Comparison of ENCODE assay signal across 1 cellular context in the genomic region with DNA sequence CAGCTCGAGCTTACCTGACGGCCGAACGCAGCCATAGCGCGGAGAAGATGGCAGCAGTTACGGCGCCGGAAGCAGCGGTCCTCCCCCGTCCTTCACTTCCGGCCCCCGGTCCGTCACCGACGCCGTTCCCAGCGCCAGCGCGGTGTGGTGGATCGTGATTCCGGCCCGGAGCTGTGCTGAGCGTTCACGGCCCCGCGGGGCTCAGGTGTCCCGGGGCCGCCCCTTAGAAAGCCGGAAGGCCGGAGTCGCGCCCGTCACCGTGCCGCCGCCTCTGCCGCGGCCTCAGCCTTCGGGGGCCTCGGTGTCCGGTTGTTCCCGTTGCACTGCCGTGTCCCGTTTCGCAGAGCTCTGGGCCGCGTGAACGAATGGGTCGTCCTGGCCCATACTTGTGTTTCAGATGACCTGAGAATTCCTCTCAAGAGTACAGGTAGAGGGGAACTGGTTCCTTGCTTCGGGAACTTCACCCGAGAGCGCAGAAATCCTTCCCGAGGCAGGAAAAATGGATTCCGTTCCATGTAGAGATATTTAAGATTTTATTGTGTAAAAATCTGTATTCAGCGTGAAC.
TF ChIP-seq lines count a peak whose summit lies in the region.

A gene with protein sequence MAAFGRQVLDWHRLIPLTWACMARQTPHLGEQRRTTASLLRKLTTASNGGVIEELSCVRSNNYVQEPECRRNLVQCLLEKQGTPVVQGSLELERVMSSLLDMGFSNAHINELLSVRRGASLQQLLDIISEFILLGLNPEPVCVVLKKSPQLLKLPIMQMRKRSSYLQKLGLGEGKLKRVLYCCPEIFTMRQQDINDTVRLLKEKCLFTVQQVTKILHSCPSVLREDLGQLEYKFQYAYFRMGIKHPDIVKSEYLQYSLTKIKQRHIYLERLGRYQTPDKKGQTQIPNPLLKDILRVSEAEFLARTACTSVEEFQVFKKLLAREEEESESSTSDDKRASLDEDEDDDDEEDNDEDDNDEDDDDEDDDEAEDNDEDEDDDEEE (minus strand): TSS at position 49 of the 565 bp plus-strand sequence. CDS start 14 bp downstream, at position 35.

TF ChIP-seq in HEK293, 187 proteins besides CTCF, POLR2A, EP300 and RAD21 (continued from another document and continues in another):
- TF ChIP-seq, protein P1, sequence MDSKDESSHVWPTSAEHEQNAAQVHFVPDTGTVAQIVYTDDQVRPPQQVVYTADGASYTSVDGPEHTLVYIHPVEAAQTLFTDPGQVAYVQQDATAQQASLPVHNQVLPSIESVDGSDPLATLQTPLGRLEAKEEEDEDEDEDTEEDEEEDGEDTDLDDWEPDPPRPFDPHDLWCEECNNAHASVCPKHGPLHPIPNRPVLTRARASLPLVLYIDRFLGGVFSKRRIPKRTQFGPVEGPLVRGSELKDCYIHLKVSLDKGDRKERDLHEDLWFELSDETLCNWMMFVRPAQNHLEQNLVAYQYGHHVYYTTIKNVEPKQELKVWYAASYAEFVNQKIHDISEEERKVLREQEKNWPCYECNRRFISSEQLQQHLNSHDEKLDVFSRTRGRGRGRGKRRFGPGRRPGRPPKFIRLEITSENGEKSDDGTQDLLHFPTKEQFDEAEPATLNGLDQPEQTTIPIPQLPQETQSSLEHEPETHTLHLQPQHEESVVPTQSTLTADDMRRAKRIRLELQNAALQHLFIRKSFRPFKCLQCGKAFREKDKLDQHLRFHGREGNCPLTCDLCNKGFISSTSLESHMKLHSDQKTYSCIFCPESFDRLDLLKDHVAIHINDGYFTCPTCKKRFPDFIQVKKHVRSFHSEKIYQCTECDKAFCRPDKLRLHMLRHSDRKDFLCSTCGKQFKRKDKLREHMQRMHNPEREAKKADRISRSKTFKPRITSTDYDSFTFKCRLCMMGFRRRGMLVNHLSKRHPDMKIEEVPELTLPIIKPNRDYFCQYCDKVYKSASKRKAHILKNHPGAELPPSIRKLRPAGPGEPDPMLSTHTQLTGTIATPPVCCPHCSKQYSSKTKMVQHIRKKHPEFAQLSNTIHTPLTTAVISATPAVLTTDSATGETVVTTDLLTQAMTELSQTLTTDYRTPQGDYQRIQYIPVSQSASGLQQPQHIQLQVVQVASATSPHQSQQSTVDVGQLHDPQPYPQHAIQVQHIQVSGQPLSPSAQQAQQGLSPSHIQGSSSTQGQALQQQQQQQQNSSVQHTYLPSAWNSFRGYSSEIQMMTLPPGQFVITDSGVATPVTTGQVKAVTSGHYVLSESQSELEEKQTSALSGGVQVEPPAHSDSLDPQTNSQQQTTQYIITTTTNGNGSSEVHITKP (tag by site-specific recombination; IDR thresholded peaks at IDR 0.05) = peak; percentile 68
- TF ChIP-seq ZNF501 (tag by site-specific recombination; IDR thresholded peaks at IDR 0.05) = peak; percentile 97
- TF ChIP-seq, protein P2, sequence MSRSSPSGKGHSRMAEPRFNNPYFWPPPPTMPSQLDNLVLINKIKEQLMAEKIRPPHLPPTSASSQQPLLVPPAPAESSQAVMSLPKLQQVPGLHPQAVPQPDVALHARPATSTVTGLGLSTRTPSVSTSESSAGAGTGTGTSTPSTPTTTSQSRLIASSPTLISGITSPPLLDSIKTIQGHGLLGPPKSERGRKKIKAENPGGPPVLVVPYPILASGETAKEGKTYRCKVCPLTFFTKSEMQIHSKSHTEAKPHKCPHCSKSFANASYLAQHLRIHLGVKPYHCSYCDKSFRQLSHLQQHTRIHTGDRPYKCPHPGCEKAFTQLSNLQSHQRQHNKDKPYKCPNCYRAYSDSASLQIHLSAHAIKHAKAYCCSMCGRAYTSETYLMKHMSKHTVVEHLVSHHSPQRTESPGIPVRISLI (tag by site-specific recombination; IDR thresholded peaks at IDR 0.05) = 0 out of 2 replicates have a peak, but pooled peaks have one; percentile 61
- no peak for TF ChIP-seq ZNF274 (IDR thresholded peaks at IDR 0.05; ENCODE audit: low read length)
- TF ChIP-seq ZNF274 (tag by site-specific recombination; IDR thresholded peaks at IDR 0.05; ENCODE audit: borderline replicate concordance) = no peak
- TF ChIP-seq BCL11A (tag by site-specific recombination; IDR thresholded peaks at IDR 0.05; ENCODE audit: low read depth) = no peak
- TF ChIP-seq, protein P3, sequence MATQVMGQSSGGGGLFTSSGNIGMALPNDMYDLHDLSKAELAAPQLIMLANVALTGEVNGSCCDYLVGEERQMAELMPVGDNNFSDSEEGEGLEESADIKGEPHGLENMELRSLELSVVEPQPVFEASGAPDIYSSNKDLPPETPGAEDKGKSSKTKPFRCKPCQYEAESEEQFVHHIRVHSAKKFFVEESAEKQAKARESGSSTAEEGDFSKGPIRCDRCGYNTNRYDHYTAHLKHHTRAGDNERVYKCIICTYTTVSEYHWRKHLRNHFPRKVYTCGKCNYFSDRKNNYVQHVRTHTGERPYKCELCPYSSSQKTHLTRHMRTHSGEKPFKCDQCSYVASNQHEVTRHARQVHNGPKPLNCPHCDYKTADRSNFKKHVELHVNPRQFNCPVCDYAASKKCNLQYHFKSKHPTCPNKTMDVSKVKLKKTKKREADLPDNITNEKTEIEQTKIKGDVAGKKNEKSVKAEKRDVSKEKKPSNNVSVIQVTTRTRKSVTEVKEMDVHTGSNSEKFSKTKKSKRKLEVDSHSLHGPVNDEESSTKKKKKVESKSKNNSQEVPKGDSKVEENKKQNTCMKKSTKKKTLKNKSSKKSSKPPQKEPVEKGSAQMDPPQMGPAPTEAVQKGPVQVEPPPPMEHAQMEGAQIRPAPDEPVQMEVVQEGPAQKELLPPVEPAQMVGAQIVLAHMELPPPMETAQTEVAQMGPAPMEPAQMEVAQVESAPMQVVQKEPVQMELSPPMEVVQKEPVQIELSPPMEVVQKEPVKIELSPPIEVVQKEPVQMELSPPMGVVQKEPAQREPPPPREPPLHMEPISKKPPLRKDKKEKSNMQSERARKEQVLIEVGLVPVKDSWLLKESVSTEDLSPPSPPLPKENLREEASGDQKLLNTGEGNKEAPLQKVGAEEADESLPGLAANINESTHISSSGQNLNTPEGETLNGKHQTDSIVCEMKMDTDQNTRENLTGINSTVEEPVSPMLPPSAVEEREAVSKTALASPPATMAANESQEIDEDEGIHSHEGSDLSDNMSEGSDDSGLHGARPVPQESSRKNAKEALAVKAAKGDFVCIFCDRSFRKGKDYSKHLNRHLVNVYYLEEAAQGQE (tag by site-specific recombination; IDR thresholded peaks at IDR 0.05) = peak; percentile 49; the same call in 1 of the 2 replicates
- peak; percentile 100 for TF ChIP-seq GLI4 (tag by site-specific recombination; IDR thresholded peaks at IDR 0.05)
- peak; percentile 76 for TF ChIP-seq ZNF629 (tag by site-specific recombination; IDR thresholded peaks at IDR 0.05)
- TF ChIP-seq TRIM28 (IDR thresholded peaks at IDR 0.05; ENCODE audit: borderline replicate concordance, low read length) = peak; percentile 23; the same call in 1 of the 2 replicates
- TF ChIP-seq ZNF341 (tag by site-specific recombination; IDR thresholded peaks at IDR 0.05; ENCODE audit: low read depth) = peak; percentile 38; the same call in 1 of the 2 replicates
- 0 out of 2 replicates have a peak, but pooled peaks have one; percentile 43 for TF ChIP-seq MZF1 (tag by site-specific recombination; IDR thresholded peaks at IDR 0.05; ENCODE audit: borderline replicate concordance)
- peak; percentile 55 for TF ChIP-seq ZBTB21 (tag by site-specific recombination; IDR thresholded peaks at IDR 0.05)
- peak; percentile 96 for TF ChIP-seq ZEB2 (tag by site-specific recombination; IDR thresholded peaks at IDR 0.05)
- TF ChIP-seq ZNF354C (tag by site-specific recombination; IDR thresholded peaks at IDR 0.05; ENCODE audit: borderline replicate concordance, low read depth) = no peak
- no peak for TF ChIP-seq ZNF302 (tag by site-specific recombination; IDR thresholded peaks at IDR 0.05; ENCODE audit: low read depth)
- TF ChIP-seq, protein P4, sequence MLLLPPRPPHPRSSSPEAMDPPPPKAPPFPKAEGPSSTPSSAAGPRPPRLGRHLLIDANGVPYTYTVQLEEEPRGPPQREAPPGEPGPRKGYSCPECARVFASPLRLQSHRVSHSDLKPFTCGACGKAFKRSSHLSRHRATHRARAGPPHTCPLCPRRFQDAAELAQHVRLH (tag by site-specific recombination; IDR thresholded peaks at IDR 0.05) = peak; percentile 89
- peak; percentile 69 for TF ChIP-seq ZFP69B (tag by site-specific recombination; IDR thresholded peaks at IDR 0.05)
- TF ChIP-seq ZSCAN30 (tag by site-specific recombination; IDR thresholded peaks at IDR 0.05) = peak; percentile 94
- peak; percentile 82 for TF ChIP-seq ZNF10 (tag by site-specific recombination; IDR thresholded peaks at IDR 0.05)
- no peak for TF ChIP-seq ZNF830 (tag by site-specific recombination; IDR thresholded peaks at IDR 0.05; ENCODE audit: low read depth)
- no peak for TF ChIP-seq ZNF555 (tag by site-specific recombination; conservative IDR thresholded peaks at IDR 0.05)
- TF ChIP-seq, protein P5, sequence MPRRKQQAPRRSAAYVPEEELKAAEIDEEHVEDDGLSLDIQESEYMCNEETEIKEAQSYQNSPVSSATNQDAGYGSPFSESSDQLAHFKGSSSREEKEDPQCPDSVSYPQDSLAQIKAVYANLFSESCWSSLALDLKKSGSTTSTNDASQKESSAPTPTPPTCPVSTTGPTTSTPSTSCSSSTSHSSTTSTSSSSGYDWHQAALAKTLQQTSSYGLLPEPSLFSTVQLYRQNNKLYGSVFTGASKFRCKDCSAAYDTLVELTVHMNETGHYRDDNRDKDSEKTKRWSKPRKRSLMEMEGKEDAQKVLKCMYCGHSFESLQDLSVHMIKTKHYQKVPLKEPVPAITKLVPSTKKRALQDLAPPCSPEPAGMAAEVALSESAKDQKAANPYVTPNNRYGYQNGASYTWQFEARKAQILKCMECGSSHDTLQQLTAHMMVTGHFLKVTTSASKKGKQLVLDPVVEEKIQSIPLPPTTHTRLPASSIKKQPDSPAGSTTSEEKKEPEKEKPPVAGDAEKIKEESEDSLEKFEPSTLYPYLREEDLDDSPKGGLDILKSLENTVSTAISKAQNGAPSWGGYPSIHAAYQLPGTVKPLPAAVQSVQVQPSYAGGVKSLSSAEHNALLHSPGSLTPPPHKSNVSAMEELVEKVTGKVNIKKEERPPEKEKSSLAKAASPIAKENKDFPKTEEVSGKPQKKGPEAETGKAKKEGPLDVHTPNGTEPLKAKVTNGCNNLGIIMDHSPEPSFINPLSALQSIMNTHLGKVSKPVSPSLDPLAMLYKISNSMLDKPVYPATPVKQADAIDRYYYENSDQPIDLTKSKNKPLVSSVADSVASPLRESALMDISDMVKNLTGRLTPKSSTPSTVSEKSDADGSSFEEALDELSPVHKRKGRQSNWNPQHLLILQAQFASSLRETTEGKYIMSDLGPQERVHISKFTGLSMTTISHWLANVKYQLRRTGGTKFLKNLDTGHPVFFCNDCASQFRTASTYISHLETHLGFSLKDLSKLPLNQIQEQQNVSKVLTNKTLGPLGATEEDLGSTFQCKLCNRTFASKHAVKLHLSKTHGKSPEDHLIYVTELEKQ (tag by site-specific recombination; IDR thresholded peaks at IDR 0.05; ENCODE audit: borderline replicate concordance) = peak; percentile 29; the same call in 1 of the 2 replicates
- TF ChIP-seq ZNF837 (tag by site-specific recombination; IDR thresholded peaks at IDR 0.05) = no peak
- TF ChIP-seq, protein P6, sequence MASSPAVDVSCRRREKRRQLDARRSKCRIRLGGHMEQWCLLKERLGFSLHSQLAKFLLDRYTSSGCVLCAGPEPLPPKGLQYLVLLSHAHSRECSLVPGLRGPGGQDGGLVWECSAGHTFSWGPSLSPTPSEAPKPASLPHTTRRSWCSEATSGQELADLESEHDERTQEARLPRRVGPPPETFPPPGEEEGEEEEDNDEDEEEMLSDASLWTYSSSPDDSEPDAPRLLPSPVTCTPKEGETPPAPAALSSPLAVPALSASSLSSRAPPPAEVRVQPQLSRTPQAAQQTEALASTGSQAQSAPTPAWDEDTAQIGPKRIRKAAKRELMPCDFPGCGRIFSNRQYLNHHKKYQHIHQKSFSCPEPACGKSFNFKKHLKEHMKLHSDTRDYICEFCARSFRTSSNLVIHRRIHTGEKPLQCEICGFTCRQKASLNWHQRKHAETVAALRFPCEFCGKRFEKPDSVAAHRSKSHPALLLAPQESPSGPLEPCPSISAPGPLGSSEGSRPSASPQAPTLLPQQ (tag by site-specific recombination; IDR thresholded peaks at IDR 0.05) = peak; percentile 89
- TF ChIP-seq ZNF660 (tag by site-specific recombination; IDR thresholded peaks at IDR 0.05) = peak; percentile 97
- peak; percentile 92; the same call in 1 of the 2 replicates for TF ChIP-seq ZSCAN23 (tag by site-specific recombination; IDR thresholded peaks at IDR 0.05)
- TF ChIP-seq ZNF121 (tag by site-specific recombination; IDR thresholded peaks at IDR 0.05) = peak; percentile 81
- TF ChIP-seq ZNF624 (tag by site-specific recombination; IDR thresholded peaks at IDR 0.05) = no peak
- no peak for TF ChIP-seq ZNF560 (tag by site-specific recombination; IDR thresholded peaks at IDR 0.05; ENCODE audit: borderline replicate concordance)
- no peak for TF ChIP-seq ZNF169 (tag by site-specific recombination; IDR thresholded peaks at IDR 0.05)
- peak; percentile 33; the same call in 1 of the 2 replicates for TF ChIP-seq ZFHX2 (tag by site-specific recombination; conservative IDR thresholded peaks at IDR 0.05)
- TF ChIP-seq ZNF433 (tag by site-specific recombination; IDR thresholded peaks at IDR 0.05; ENCODE audit: low read depth) = no peak
- TF ChIP-seq ZBTB8A (tag by site-specific recombination; IDR thresholded peaks at IDR 0.05) = peak; percentile 89
- no peak for TF ChIP-seq ZNF747 (tag by site-specific recombination; IDR thresholded peaks at IDR 0.05)
- peak; percentile 72; the same call in 1 of the 2 replicates for TF ChIP-seq ZNF394 (tag by site-specific recombination; IDR thresholded peaks at IDR 0.05; ENCODE audit: borderline replicate concordance)
- peak; percentile 93 for TF ChIP-seq ZNF2 (tag by site-specific recombination; IDR thresholded peaks at IDR 0.05)
- TF ChIP-seq, protein P7, sequence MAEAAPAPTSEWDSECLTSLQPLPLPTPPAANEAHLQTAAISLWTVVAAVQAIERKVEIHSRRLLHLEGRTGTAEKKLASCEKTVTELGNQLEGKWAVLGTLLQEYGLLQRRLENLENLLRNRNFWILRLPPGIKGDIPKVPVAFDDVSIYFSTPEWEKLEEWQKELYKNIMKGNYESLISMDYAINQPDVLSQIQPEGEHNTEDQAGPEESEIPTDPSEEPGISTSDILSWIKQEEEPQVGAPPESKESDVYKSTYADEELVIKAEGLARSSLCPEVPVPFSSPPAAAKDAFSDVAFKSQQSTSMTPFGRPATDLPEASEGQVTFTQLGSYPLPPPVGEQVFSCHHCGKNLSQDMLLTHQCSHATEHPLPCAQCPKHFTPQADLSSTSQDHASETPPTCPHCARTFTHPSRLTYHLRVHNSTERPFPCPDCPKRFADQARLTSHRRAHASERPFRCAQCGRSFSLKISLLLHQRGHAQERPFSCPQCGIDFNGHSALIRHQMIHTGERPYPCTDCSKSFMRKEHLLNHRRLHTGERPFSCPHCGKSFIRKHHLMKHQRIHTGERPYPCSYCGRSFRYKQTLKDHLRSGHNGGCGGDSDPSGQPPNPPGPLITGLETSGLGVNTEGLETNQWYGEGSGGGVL (tag by site-specific recombination; IDR thresholded peaks at IDR 0.05) = no peak
- no peak for TF ChIP-seq ZNF114 (tag by site-specific recombination; IDR thresholded peaks at IDR 0.05)
- 0 out of 2 replicates have a peak, but pooled peaks have one; percentile 68 for TF ChIP-seq ZNF239 (tag by site-specific recombination; IDR thresholded peaks at IDR 0.05)
- no peak for TF ChIP-seq ZNF223 (tag by site-specific recombination; IDR thresholded peaks at IDR 0.05)
